ENCODE assay signal across 28 cellular contexts in genomic region chr18:61939032-61939674, GRCh38. TPM values are rescaled to one million over a fixed set of nuclear protein-coding genes. Genes with fewer than 3 reads are reported as not detected.
A peak's percentile ranks its signal among the peaks of the same experiment; 100 is the strongest.
DNase-seq lines count a peak whose midpoint lies in the region; ATAC-seq, FAIRE-seq and TF ChIP-seq lines count a peak whose summit lies in the region.
"Had no signal": no experiment of that assay in that cellular context is flagged by ENCODE, and none has a peak within 500 bp of the region (broad histone marks: within the 10 kb centered on the region; RNA-seq: fewer than 3 reads in every experiment).

No MANE protein-coding gene starts in this region.

- intact Hi-C loops in prostate gland (cut with DNase I) = no loop called here
- intact Hi-C loops in kidney (cut with DNase I) = no loop called here

- no peak overlapping the region for H2AFZ ChIP-seq in keratinocyte (ENCODE audit: control insufficient read depth, low read length)

- H3K4me1 ChIP-seq in keratinocyte (ENCODE audit: control insufficient read depth, extremely low read depth, insufficient read depth, low read length) (peaks cover 4% of the 10 kb centered on the region), prostate gland (replicated peaks) (no peaks in the 10 kb centered on the region), kidney (ENCODE audit: control insufficient read depth in 1 of 2, insufficient read depth in 1 of 2, low read depth in 1 of 2, low read length in 2 of 2) (no peaks in the 10 kb centered on the region), SJCRH30 (peaks cover 3% of the 10 kb centered on the region; the same call in 1 of the 2 replicates)
- H3K4me1 ChIP-seq: testis had no signal

- dilution Hi-C loops in keratinocyte (cut with MboI; ENCODE audit: extremely low pct_ligation_motif_present, low sequenced_read_pairs) = no loop called here

- no peaks in the 10 kb centered on the region for H3K9me1 ChIP-seq in keratinocyte (ENCODE audit: control insufficient read depth, extremely low read depth, insufficient read depth, low read length)

- no peak overlapping the region for H3K27ac ChIP-seq in keratinocyte (ENCODE audit: control insufficient read depth, insufficient read depth, low read length)
- H3K27ac ChIP-seq in prostate gland = no peak overlapping the region
- H3K27ac ChIP-seq in kidney (ENCODE audit: low read depth in 2 of 2, low read length in 2 of 2) = no peak overlapping the region
- H3K27ac ChIP-seq in SJCRH30 = no peak overlapping the region
- H3K27ac ChIP-seq: KMS-11, neutrophil, skin epidermis, testis had no signal

- no peaks in the 10 kb centered on the region for H3K79me2 ChIP-seq in keratinocyte (ENCODE audit: control insufficient read depth, insufficient read depth, low read length)

- peak overlapping the region; percentile 18 for H3K4me2 ChIP-seq in keratinocyte (ENCODE audit: control insufficient read depth, extremely low read depth, insufficient read depth, low read depth, low read length)
- H3K4me2 ChIP-seq: KMS-11 had no signal

- H3K9ac ChIP-seq in keratinocyte (ENCODE audit: control insufficient read depth, extremely low read depth, insufficient read depth, low read length) (no peak overlapping the region), kidney (ENCODE audit: low read length in 2 of 2) (no peak overlapping the region)
- H3K9ac ChIP-seq: KMS-11 had no signal

- H3K9me3 ChIP-seq in keratinocyte (ENCODE audit: control insufficient read depth, low read depth, low read length) = peaks cover 4% of the 10 kb centered on the region
- no peaks in the 10 kb centered on the region for H3K9me3 ChIP-seq in prostate gland
- no peaks in the 10 kb centered on the region for H3K9me3 ChIP-seq in kidney (ENCODE audit: control insufficient read depth in 1 of 2, low read length in 2 of 2)
- H3K9me3 ChIP-seq in SJCRH30 (replicated peaks) = no peaks in the 10 kb centered on the region
- H3K9me3 ChIP-seq: neutrophil, testis had no signal

- 89% methylated on average over 4 of the region's 4 CpGs for WGBS in prostate gland

- no peaks in the 10 kb centered on the region for H3K27me3 ChIP-seq in keratinocyte (ENCODE audit: control insufficient read depth, extremely low read depth, insufficient read depth, low read length)
- H3K27me3 ChIP-seq in prostate gland (replicated peaks; ENCODE audit: insufficient read depth) = no peaks in the 10 kb centered on the region
- no peaks in the 10 kb centered on the region for H3K27me3 ChIP-seq in SJCRH30
- H3K27me3 ChIP-seq: neutrophil, testis had no signal

- H4K20me1 ChIP-seq in keratinocyte (ENCODE audit: control insufficient read depth, extremely low read depth, insufficient read depth, low read length) = no peaks in the 10 kb centered on the region

- no peak for DNase-seq in keratinocyte (ENCODE audit: low read depth, low spot score)
- DNase-seq in prostate gland (ENCODE audit: low spot score) = no peak
- no peak for DNase-seq in kidney
- DNase-seq in SJCRH30 = no peak
- DNase-seq: activated naive CD8-positive, alpha-beta T cell treated with anti-CD3 and anti-CD28 coated beads, Interleukin-2, amount 10 ng/mL, durations not matched to agents 7 days and 5 days; cerebellar nuclear complex; erythroblast; hippocampal formation; NCI-H1694; NCI-H226; NCI-H774; stimulated activated naive B cell treated with anti-CD40 and anti-IgM and Interleukin-4, amounts not matched to agents 10 μg/mL and 1 μg/mL and 100 μg/mL, for 72 hours; T1000; testis had no signal

- TF ChIP-seq CTCF in keratinocyte (optimal IDR thresholded peaks at IDR 0.05 in 1 of 3, IDR thresholded peaks at IDR 0.05 in 1 of 3, conservative IDR thresholded peaks at IDR 0.05 in 1 of 3; ENCODE audit: extremely low read depth in 1 of 3, insufficient read depth in 2 of 3, low read length in 3 of 3) (no peak), prostate gland (IDR thresholded peaks at IDR 0.05) (no peak), kidney (IDR thresholded peaks at IDR 0.05; ENCODE audit: borderline replicate concordance, extremely low read depth, insufficient read depth) (no peak)

- ATAC-seq in GM18870 (IDR thresholded peaks at IDR 0.05; ENCODE audit: unreplicated experiment) (peak; percentile 54), GM21619 (IDR thresholded peaks at IDR 0.05; ENCODE audit: unreplicated experiment) (peak; percentile 74), HG03354 (IDR thresholded peaks at IDR 0.05; ENCODE audit: poor library complexity, severe bottlenecking, unreplicated experiment) (peak; percentile 65), GM19455 (IDR thresholded peaks at IDR 0.05; ENCODE audit: unreplicated experiment) (no peak)
- ATAC-seq: Right ventricle myocardium inferior; stimulated activated naive B cell treated with anti-CD40 and anti-IgM and Interleukin-4, amounts not matched to agents 10 μg/mL and 1 μg/mL and 100 μg/mL, for 72 hours; WTC11 had no signal

- no peak for TF ChIP-seq POLR2A in prostate gland (IDR thresholded peaks at IDR 0.05)

- FAIRE-seq in keratinocyte (lab: Jason Lieb, UNC) = peak; percentile 92
- FAIRE-seq in kidney (lab: Jason Lieb, UNC) = no peak
- FAIRE-seq: frontal cortex, G401.6, islet of Langerhans had no signal

- H3K36me3 ChIP-seq in keratinocyte (ENCODE audit: control insufficient read depth in 2 of 2, extremely low read depth in 1 of 2, insufficient read depth in 2 of 2, low read length in 2 of 2) (no peaks in the 10 kb centered on the region), prostate gland (no peaks in the 10 kb centered on the region), kidney (ENCODE audit: control insufficient read depth in 1 of 2, insufficient read depth in 2 of 2, low read length in 2 of 2) (no peaks in the 10 kb centered on the region), SJCRH30 (no peaks in the 10 kb centered on the region)
- H3K36me3 ChIP-seq: neutrophil had no signal

- no peak overlapping the region for H3K4me3 ChIP-seq in keratinocyte (ENCODE audit: control insufficient read depth in 2 of 3, extremely low read depth in 1 of 3, insufficient read depth in 2 of 3, low read depth in 1 of 3, low read length in 3 of 3)
- no peak overlapping the region for H3K4me3 ChIP-seq in prostate gland
- H3K4me3 ChIP-seq in kidney (ENCODE audit: low read length in 2 of 2) = no peak overlapping the region
- H3K4me3 ChIP-seq in SJCRH30 = no peak overlapping the region
- H3K4me3 ChIP-seq: lung, skin epidermis, testis had no signal

RNA-seq across cellular contexts. Expression of gene RNF152, which starts 46.3 kb away (rescaled TPM):
- 10.1 to 29.9 TPM (median 12.6 TPM) in 3 replicates for polyA plus RNA-seq in keratinocyte
- polyA plus RNA-seq in keratinocyte (2011; ENCODE audit: low read depth) = 6.9 TPM
- 11.0 and 11.8 TPM in 2 replicates for polyA plus RNA-seq in keratinocyte (2011; cell fraction: cytosol; rRNA removed)
- 29.0 TPM in 2 replicates for polyA plus RNA-seq in keratinocyte (2011; cell fraction: nucleus; rRNA removed)
- polyA plus RNA-seq in keratinocyte (2012; ENCODE audit: low replicate concordance) = 9.4 and 11.9 TPM in 2 replicates
- polyA minus RNA-seq in keratinocyte = 52.0 to 245 TPM (median 102 TPM) in 3 replicates
- polyA minus RNA-seq in keratinocyte (2011; cell fraction: cytosol; rRNA and poly(A)+ RNA removed) = 75.4 TPM
- polyA minus RNA-seq in keratinocyte (2011; cell fraction: nucleus; rRNA and poly(A)+ RNA removed) = 104 and 146 TPM in 2 replicates
- total RNA-seq in prostate gland = 10 to 100 TPM; 15.5 to 38.9 TPM
- 45.0 TPM for total RNA-seq in kidney
- 37.6 TPM for polyA plus RNA-seq in kidney (ENCODE audit: insufficient read depth, low read depth, low replicate concordance)
- 20.8 and 22.9 TPM in 2 replicates for total RNA-seq in SJCRH30 (2014; rRNA removed; shearing (Covaris generic))
- total RNA-seq: OCI-LY7 had no signal
